Comparison of ENCODE assay signal across 1 cellular context in the genomic region with DNA sequence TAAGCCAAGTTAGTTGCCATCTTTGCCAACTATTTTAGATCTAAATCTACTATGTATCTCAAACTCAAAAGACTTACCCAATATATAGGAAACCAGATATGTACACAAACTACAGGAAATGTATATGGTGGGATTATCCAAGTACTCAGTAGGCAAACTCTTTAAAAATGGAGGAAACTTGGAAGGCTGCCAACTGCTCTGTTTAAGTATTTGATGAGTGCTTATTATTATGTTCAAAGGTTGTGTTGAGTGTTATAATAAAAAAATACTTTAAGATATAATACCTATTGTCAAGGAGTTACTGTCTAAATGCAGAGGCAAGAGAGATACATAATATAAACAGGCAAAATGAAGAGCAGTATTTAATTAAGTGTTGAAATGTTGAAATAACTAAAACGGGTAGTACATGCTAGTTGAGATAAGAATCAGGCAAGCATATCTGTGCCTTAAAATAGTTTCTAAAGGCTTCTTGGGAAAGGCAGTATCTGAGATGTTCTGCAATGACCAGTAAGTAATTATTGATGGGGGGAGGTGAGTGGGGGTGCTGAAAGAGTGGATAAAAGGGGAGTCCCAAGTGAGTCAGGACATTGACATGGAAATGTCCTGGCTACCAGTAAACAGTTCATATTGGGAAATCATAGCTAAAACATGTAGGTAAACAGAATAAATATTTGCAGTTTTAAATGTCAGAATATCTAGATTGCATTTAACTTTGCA.
TF ChIP-seq lines count a peak whose summit lies in the region.

No MANE protein-coding gene starts in this region.

TF ChIP-seq in WTC11, 78 proteins besides CTCF, POLR2A, EP300 and RAD21 (continued from another document):
- TF ChIP-seq, protein P1, sequence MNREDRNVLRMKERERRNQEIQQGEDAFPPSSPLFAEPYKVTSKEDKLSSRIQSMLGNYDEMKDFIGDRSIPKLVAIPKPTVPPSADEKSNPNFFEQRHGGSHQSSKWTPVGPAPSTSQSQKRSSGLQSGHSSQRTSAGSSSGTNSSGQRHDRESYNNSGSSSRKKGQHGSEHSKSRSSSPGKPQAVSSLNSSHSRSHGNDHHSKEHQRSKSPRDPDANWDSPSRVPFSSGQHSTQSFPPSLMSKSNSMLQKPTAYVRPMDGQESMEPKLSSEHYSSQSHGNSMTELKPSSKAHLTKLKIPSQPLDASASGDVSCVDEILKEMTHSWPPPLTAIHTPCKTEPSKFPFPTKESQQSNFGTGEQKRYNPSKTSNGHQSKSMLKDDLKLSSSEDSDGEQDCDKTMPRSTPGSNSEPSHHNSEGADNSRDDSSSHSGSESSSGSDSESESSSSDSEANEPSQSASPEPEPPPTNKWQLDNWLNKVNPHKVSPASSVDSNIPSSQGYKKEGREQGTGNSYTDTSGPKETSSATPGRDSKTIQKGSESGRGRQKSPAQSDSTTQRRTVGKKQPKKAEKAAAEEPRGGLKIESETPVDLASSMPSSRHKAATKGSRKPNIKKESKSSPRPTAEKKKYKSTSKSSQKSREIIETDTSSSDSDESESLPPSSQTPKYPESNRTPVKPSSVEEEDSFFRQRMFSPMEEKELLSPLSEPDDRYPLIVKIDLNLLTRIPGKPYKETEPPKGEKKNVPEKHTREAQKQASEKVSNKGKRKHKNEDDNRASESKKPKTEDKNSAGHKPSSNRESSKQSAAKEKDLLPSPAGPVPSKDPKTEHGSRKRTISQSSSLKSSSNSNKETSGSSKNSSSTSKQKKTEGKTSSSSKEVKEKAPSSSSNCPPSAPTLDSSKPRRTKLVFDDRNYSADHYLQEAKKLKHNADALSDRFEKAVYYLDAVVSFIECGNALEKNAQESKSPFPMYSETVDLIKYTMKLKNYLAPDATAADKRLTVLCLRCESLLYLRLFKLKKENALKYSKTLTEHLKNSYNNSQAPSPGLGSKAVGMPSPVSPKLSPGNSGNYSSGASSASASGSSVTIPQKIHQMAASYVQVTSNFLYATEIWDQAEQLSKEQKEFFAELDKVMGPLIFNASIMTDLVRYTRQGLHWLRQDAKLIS (CRISPR knock-in tag; IDR thresholded peaks at IDR 0.05; ENCODE audit: borderline replicate concordance): no peak
- TF ChIP-seq ZNF671 (CRISPR knock-in tag; IDR thresholded peaks at IDR 0.05): no peak
